In genomic region chr11:67287355-67288197, GRCh38 we compare ENCODE assay signal across 8 cellular contexts. TPM values are rescaled to one million over a fixed set of nuclear protein-coding genes. Genes with fewer than 3 reads are reported as not detected.
DNase-seq lines count a peak whose midpoint lies in the region; ATAC-seq and TF ChIP-seq lines count a peak whose summit lies in the region.

No MANE protein-coding gene starts in this region.

- H3K27ac ChIP-seq in GM23338 (ENCODE audit: low read depth) (peak overlapping the region; percentile 96), sigmoid colon (peak overlapping the region; percentile 95 to 97 (median 96))

- H3K9me3 Mint-ChIP-seq in GM23338 = no peaks in the 10 kb centered on the region
- no peaks in the 10 kb centered on the region for H3K9me3 Mint-ChIP-seq in T-helper 2 cell treated with Interferon-gamma antibody and Interleukin-4, amounts not matched to agents 5 μg/mL and 100 μg/mL, for 36 hours

- no peaks in the 10 kb centered on the region for H3K79me2 ChIP-seq in GM23338 (replicated peaks; ENCODE audit: insufficient read depth)

- H3K36me3 Mint-ChIP-seq in GM23338 (ENCODE audit: low read depth) = peaks cover 22% of the 10 kb centered on the region
- peaks cover 63% of the 10 kb centered on the region for H3K36me3 Mint-ChIP-seq in T-helper 2 cell treated with Interferon-gamma antibody and Interleukin-4, amounts not matched to agents 5 μg/mL and 100 μg/mL, for 36 hours (ENCODE audit: low read depth)

- peak overlapping the region; percentile 91 for H3K4me3 ChIP-seq in GM23338
- peak overlapping the region; percentile 75 for H3K4me3 ChIP-seq in fibroblast of pulmonary artery (replicated peaks; ENCODE audit: low read depth, low read length)
- H3K4me3 ChIP-seq in sigmoid colon = peak overlapping the region in 3 of 4 donors; percentile 81 to 91 (median 87)

- H3K9me3 ChIP-seq in sigmoid colon = no peaks in the 10 kb centered on the region

- no peak for TF ChIP-seq EP300 in sigmoid colon (IDR thresholded peaks at IDR 0.05)

- no peak for ATAC-seq in GM23338
- no peak for ATAC-seq in GM21576 (IDR thresholded peaks at IDR 0.05; ENCODE audit: unreplicated experiment)

- H3K27me3 ChIP-seq in GM23338 (ENCODE audit: insufficient read depth) (no peaks in the 10 kb centered on the region), sigmoid colon (no peaks in the 10 kb centered on the region)

- H2AFZ ChIP-seq in GM23338 = no peak overlapping the region

- H3K4me1 Mint-ChIP-seq in GM23338 = peaks cover 17% of the 10 kb centered on the region
- peaks cover 36% of the 10 kb centered on the region for H3K4me1 Mint-ChIP-seq in T-helper 2 cell treated with Interferon-gamma antibody and Interleukin-4, amounts not matched to agents 5 μg/mL and 100 μg/mL, for 36 hours (ENCODE audit: low read depth)

- 0 out of 2 replicates have a peak, but pooled peaks cover 13% of the 10 kb centered on the region for H3F3A ChIP-seq in GM23338 (replicated peaks; ENCODE audit: low read depth)

- TF ChIP-seq POLR2A in sigmoid colon (IDR thresholded peaks at IDR 0.05) = no peak

- DNase-seq in GM23338 (ENCODE audit: low spot score) (no peak), fibroblast of pulmonary artery (ENCODE audit: low read depth) (no peak), sigmoid colon (peak; percentile 59), NCI-H345 (lab: John Stamatoyannopoulos, UW) (no peak), GM20000 (ENCODE audit: low spot score) (no peak), dermis blood vessel endothelial cell (no peak)
- DNase-seq in T-helper 2 cell treated with Interferon-gamma antibody and Interleukin-4, amounts not matched to agents 5 μg/mL and 100 μg/mL, for 36 hours (ENCODE audit: low spot score) = no peak

- peaks cover 7% of the 10 kb centered on the region for H3K36me3 ChIP-seq in GM23338 (ENCODE audit: insufficient read depth)
- H3K36me3 ChIP-seq in sigmoid colon = peaks cover 36 to 56% (median 40%) of the 10 kb centered on the region in 4 donors

- 62 to 80% methylated on average over 14 of the region's 14 CpGs for WGBS in sigmoid colon, 2 donors

- no peaks in the 10 kb centered on the region for H3K9me2 ChIP-seq in GM23338 (ENCODE audit: insufficient read depth)

- H3K4me3 Mint-ChIP-seq in GM23338 = peak overlapping the region; percentile 71
- H3K4me3 Mint-ChIP-seq in T-helper 2 cell treated with Interferon-gamma antibody and Interleukin-4, amounts not matched to agents 5 μg/mL and 100 μg/mL, for 36 hours = peak overlapping the region; percentile 80

- intact Hi-C loops in sigmoid colon (cut with DNase I) = loop anchor here (1.0 to 2.0 kb wide), 2 partner anchors 21 to 29 kb away; partner anchors contain the start of gene GRK2

- no peaks in the 10 kb centered on the region for H4K20me1 ChIP-seq in GM23338 (replicated peaks; ENCODE audit: insufficient read depth)

- peak overlapping the region; percentile 94 for H3K4me2 ChIP-seq in GM23338

- H3K4me1 ChIP-seq in GM23338 (ENCODE audit: insufficient read depth) = peaks cover 10% of the 10 kb centered on the region
- H3K4me1 ChIP-seq in sigmoid colon = peaks cover 0 to 52% (median 35%) of the 10 kb centered on the region in 4 donors

- H3K27ac Mint-ChIP-seq in GM23338 = peak overlapping the region; percentile 63
- peak overlapping the region; percentile 98 for H3K27ac Mint-ChIP-seq in T-helper 2 cell treated with Interferon-gamma antibody and Interleukin-4, amounts not matched to agents 5 μg/mL and 100 μg/mL, for 36 hours

- TF ChIP-seq CTCF in GM23338 (conservative IDR thresholded peaks at IDR 0.05; ENCODE audit: low read depth in 2 of 2) (no peak), fibroblast of pulmonary artery (IDR thresholded peaks at IDR 0.05; ENCODE audit: low read length, missing control alignments) (no peak), sigmoid colon (IDR thresholded peaks at IDR 0.05) (no peak), GM20000 (IDR thresholded peaks at IDR 0.05; ENCODE audit: extremely low read depth, missing control alignments) (no peak)

- H3K27me3 Mint-ChIP-seq in GM23338 (ENCODE audit: insufficient read depth, low read depth, poor library complexity) = peaks cover 19% of the 10 kb centered on the region
- no peaks in the 10 kb centered on the region for H3K27me3 Mint-ChIP-seq in T-helper 2 cell treated with Interferon-gamma antibody and Interleukin-4, amounts not matched to agents 5 μg/mL and 100 μg/mL, for 36 hours (ENCODE audit: low read depth)

TF ChIP-seq in GM23338, 12 proteins besides CTCF, POLR2A, EP300 and RAD21:
- TF ChIP-seq ZNF331 (CRISPR knock-in tag; IDR thresholded peaks at IDR 0.05; ENCODE audit: low read depth) (no peak), POLR2AphosphoS5 (IDR thresholded peaks at IDR 0.05; ENCODE audit: low read depth) (0 out of 2 replicates have a peak, but pooled peaks have one; percentile 5)

RNA-seq across cellular contexts. Expression of gene ANKRD13D, which starts 1.5 kb away (rescaled TPM):
- 15.7 and 30.8 TPM in 2 replicates for total RNA-seq in GM23338 (2014; rRNA removed; shearing (Covaris generic))
- polyA plus RNA-seq in GM23338 (2016; fragmentation: Nextera tagmentation; extraction: Ambion mirVana) (19.5 and 20.3 TPM in 2 replicates), sigmoid colon (10 to 100 TPM in 2 of 3 donors, 1 to 10 TPM in 1; 9.0 to 42.2 (median 16.8) TPM)
- total RNA-seq in sigmoid colon (10 to 100 TPM; 23.9 to 45.7 (median 24.2) TPM), dermis blood vessel endothelial cell (29.1 and 32.3 TPM in 2 replicates)

RNA-seq across cellular contexts. Expression of gene SSH3, which starts 15.8 kb away (rescaled TPM):
- total RNA-seq in GM23338 (2014; rRNA removed; shearing (Covaris generic)) = 40.0 and 45.8 TPM in 2 replicates
- polyA plus RNA-seq in GM23338 (2016; fragmentation: Nextera tagmentation; extraction: Ambion mirVana) (17.8 and 25.1 TPM in 2 replicates), sigmoid colon (10 to 100 TPM; 15.6 to 39.0 (median 21.3) TPM)
- total RNA-seq in sigmoid colon (10 to 100 TPM; 20.0 to 37.7 (median 26.6) TPM), dermis blood vessel endothelial cell (15.6 and 19.7 TPM in 2 replicates)

RNA-seq across cellular contexts. Expression of gene GRK2, which starts 21.3 kb away (rescaled TPM):
- 62.2 and 72.5 TPM in 2 replicates for total RNA-seq in GM23338 (2014; rRNA removed; shearing (Covaris generic))
- polyA plus RNA-seq in GM23338 (2016; fragmentation: Nextera tagmentation; extraction: Ambion mirVana) = 19.5 and 21.7 TPM in 2 replicates
- total RNA-seq in sigmoid colon = 10 to 100 TPM; 32.1 to 48.2 (median 38.9) TPM
- polyA plus RNA-seq in sigmoid colon = 100 to 1,000 TPM in 1 of 3 donors, 10 to 100 TPM in 2; 88.3 to 152 (median 92.0) TPM
- 40.0 and 56.8 TPM in 2 replicates for total RNA-seq in dermis blood vessel endothelial cell
